ENCODE assay signal across 1 cellular context in genomic region chr2:47265158-47265557, GRCh38.
A peak's percentile ranks its signal among the peaks of the same experiment; 100 is the strongest.
TF ChIP-seq lines count a peak whose summit lies in the region.

No MANE protein-coding gene starts in this region.

TF ChIP-seq in HepG2, 621 proteins besides CTCF, POLR2A, EP300 and RAD21 (continued from another document and continues in another):
- TF ChIP-seq ZHX2 (IDR thresholded peaks at IDR 0.05; ENCODE audit: low read depth): no peak
- TF ChIP-seq ZHX2 (CRISPR knock-in tag; IDR thresholded peaks at IDR 0.05; ENCODE audit: borderline replicate concordance): no peak
- TF ChIP-seq FOSL2 (CRISPR knock-in tag; IDR thresholded peaks at IDR 0.05): peak; percentile 30; the same call in 1 of the 2 replicates
- TF ChIP-seq ZNF678 (CRISPR knock-in tag; IDR thresholded peaks at IDR 0.05): no peak
- TF ChIP-seq ZNF331 (CRISPR knock-in tag; IDR thresholded peaks at IDR 0.05): no peak
- no peak for TF ChIP-seq ZNF20 (CRISPR knock-in tag; IDR thresholded peaks at IDR 0.05)
- TF ChIP-seq NFE2L2 (IDR thresholded peaks at IDR 0.05; ENCODE audit: low read length): no peak
- TF ChIP-seq ZNF772 (CRISPR knock-in tag; IDR thresholded peaks at IDR 0.05): no peak
- no peak; the same call in 1 of the 2 replicates for TF ChIP-seq GMEB1 (CRISPR knock-in tag; IDR thresholded peaks at IDR 0.05; ENCODE audit: borderline replicate concordance)
- 0 out of 2 replicates have a peak, but pooled peaks have one; percentile 33 for TF ChIP-seq CHD4 (IDR thresholded peaks at IDR 0.05; ENCODE audit: borderline replicate concordance, low read length)
- no peak for TF ChIP-seq ZNF709 (CRISPR knock-in tag; IDR thresholded peaks at IDR 0.05)
- TF ChIP-seq LBX2 (CRISPR knock-in tag; IDR thresholded peaks at IDR 0.05; ENCODE audit: borderline replicate concordance): no peak
- TF ChIP-seq ETV6 (CRISPR knock-in tag; conservative IDR thresholded peaks at IDR 0.05): no peak
- peak; percentile 30; the same call in 1 of the 2 replicates for TF ChIP-seq ERF (CRISPR knock-in tag; IDR thresholded peaks at IDR 0.05)
- TF ChIP-seq NONO (IDR thresholded peaks at IDR 0.05): no peak
- TF ChIP-seq NONO (CRISPR knock-in tag; conservative IDR thresholded peaks at IDR 0.05): no peak
- no peak for TF ChIP-seq GATAD1 (CRISPR knock-in tag; IDR thresholded peaks at IDR 0.05)
- no peak for TF ChIP-seq RNF219 (CRISPR knock-in tag; IDR thresholded peaks at IDR 0.05)
- no peak for TF ChIP-seq ZNF766 (CRISPR knock-in tag; IDR thresholded peaks at IDR 0.05; ENCODE audit: borderline replicate concordance)
- TF ChIP-seq KLF13 (CRISPR knock-in tag; IDR thresholded peaks at IDR 0.05): no peak
- no peak for TF ChIP-seq HNF1A (IDR thresholded peaks at IDR 0.05; ENCODE audit: low read depth)
- no peak; the same call in 1 of the 2 replicates for TF ChIP-seq HNF1A (CRISPR knock-in tag; IDR thresholded peaks at IDR 0.05; ENCODE audit: borderline replicate concordance)
- peak; percentile 68 for TF ChIP-seq TEAD3 (CRISPR knock-in tag; optimal IDR thresholded peaks at IDR 0.05; ENCODE audit: borderline replicate concordance)
- no peak for TF ChIP-seq ZNF567 (CRISPR knock-in tag; IDR thresholded peaks at IDR 0.05; ENCODE audit: borderline replicate concordance)
- TF ChIP-seq FOXA1 (IDR thresholded peaks at IDR 0.05): no peak
- TF ChIP-seq FOXA1 (CRISPR knock-in tag; IDR thresholded peaks at IDR 0.05): peak; percentile 48; the same call in 1 of the 2 replicates
- TF ChIP-seq ZNF775 (CRISPR knock-in tag; IDR thresholded peaks at IDR 0.05; ENCODE audit: borderline replicate concordance): no peak
- TF ChIP-seq FOXO1 (CRISPR knock-in tag; IDR thresholded peaks at IDR 0.05): 0 out of 2 replicates have a peak, but pooled peaks have one; percentile 16
- TF ChIP-seq ZFX (CRISPR knock-in tag; IDR thresholded peaks at IDR 0.05; ENCODE audit: low read depth): 0 out of 2 replicates have a peak, but pooled peaks have one; percentile 26
- TF ChIP-seq ZNF446 (CRISPR knock-in tag; IDR thresholded peaks at IDR 0.05): no peak
- peak; percentile 68; the same call in 1 of the 2 replicates for TF ChIP-seq TBX2 (CRISPR knock-in tag; IDR thresholded peaks at IDR 0.05; ENCODE audit: borderline replicate concordance)
- TF ChIP-seq HNF4A (CRISPR knock-in tag; IDR thresholded peaks at IDR 0.05): peak; percentile 6; the same call in 1 of the 2 replicates
- no peak for TF ChIP-seq DMTF1 (CRISPR knock-in tag; IDR thresholded peaks at IDR 0.05)
- no peak for TF ChIP-seq ZNF552 (CRISPR knock-in tag; IDR thresholded peaks at IDR 0.05; ENCODE audit: borderline replicate concordance)
- no peak for TF ChIP-seq ZNF879 (CRISPR knock-in tag; IDR thresholded peaks at IDR 0.05)
- TF ChIP-seq SOX13 (IDR thresholded peaks at IDR 0.05): no peak
- TF ChIP-seq SOX13 (CRISPR knock-in tag; conservative IDR thresholded peaks at IDR 0.05 in 1 of 2, IDR thresholded peaks at IDR 0.05 in 1 of 2): peak in 1 of 2 experiments; percentile 91; a peak in 2 of 4 replicates
- TF ChIP-seq NR2F6 (IDR thresholded peaks at IDR 0.05): peak; percentile 81
- peak; percentile 86 for TF ChIP-seq NR2F6 (CRISPR knock-in tag; IDR thresholded peaks at IDR 0.05)
- no peak for TF ChIP-seq ZNF598 (CRISPR knock-in tag; IDR thresholded peaks at IDR 0.05; ENCODE audit: borderline replicate concordance)
- no peak for TF ChIP-seq SNAPC2 (CRISPR knock-in tag; IDR thresholded peaks at IDR 0.05)
- peak; percentile 66; the same call in 1 of the 2 replicates for TF ChIP-seq RXRB (CRISPR knock-in tag; IDR thresholded peaks at IDR 0.05; ENCODE audit: borderline replicate concordance)
- TF ChIP-seq PATZ1 (CRISPR knock-in tag; IDR thresholded peaks at IDR 0.05): peak; percentile 67; the same call in 1 of the 2 replicates
- TF ChIP-seq ZNF382 (CRISPR knock-in tag; IDR thresholded peaks at IDR 0.05; ENCODE audit: borderline replicate concordance): no peak
- no peak for TF ChIP-seq U2AF2 (IDR thresholded peaks at IDR 0.05; ENCODE audit: low read depth, low read length)
- no peak for TF ChIP-seq ZZZ3 (CRISPR knock-in tag; IDR thresholded peaks at IDR 0.05; ENCODE audit: borderline replicate concordance)
